1 cellular context compared by ENCODE assay signal in the genomic region with DNA sequence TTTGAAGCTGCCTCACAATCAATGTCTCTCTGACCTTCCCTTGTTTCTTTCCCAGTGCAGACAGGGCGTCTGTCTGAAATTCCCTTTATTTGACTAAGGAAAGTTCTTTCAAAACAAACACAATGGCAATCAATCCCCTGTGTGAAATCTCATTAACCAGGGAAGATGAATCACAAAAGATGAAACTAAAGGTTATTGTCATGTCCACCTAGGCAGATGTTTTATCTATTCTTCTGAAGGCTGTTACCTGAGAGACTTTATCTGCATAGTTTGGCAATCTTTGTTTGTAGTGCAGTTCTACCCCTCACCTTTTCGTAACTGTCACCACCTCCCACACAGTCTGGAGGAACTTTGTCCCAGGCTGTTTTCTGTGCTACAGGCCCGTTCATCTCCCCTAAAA.
TF ChIP-seq lines count a peak whose summit lies in the region.

No MANE protein-coding gene starts in this region.

TF ChIP-seq in H1, 55 proteins besides CTCF, POLR2A, EP300 and RAD21 (continued from another document):
- TF ChIP-seq, protein P1, sequence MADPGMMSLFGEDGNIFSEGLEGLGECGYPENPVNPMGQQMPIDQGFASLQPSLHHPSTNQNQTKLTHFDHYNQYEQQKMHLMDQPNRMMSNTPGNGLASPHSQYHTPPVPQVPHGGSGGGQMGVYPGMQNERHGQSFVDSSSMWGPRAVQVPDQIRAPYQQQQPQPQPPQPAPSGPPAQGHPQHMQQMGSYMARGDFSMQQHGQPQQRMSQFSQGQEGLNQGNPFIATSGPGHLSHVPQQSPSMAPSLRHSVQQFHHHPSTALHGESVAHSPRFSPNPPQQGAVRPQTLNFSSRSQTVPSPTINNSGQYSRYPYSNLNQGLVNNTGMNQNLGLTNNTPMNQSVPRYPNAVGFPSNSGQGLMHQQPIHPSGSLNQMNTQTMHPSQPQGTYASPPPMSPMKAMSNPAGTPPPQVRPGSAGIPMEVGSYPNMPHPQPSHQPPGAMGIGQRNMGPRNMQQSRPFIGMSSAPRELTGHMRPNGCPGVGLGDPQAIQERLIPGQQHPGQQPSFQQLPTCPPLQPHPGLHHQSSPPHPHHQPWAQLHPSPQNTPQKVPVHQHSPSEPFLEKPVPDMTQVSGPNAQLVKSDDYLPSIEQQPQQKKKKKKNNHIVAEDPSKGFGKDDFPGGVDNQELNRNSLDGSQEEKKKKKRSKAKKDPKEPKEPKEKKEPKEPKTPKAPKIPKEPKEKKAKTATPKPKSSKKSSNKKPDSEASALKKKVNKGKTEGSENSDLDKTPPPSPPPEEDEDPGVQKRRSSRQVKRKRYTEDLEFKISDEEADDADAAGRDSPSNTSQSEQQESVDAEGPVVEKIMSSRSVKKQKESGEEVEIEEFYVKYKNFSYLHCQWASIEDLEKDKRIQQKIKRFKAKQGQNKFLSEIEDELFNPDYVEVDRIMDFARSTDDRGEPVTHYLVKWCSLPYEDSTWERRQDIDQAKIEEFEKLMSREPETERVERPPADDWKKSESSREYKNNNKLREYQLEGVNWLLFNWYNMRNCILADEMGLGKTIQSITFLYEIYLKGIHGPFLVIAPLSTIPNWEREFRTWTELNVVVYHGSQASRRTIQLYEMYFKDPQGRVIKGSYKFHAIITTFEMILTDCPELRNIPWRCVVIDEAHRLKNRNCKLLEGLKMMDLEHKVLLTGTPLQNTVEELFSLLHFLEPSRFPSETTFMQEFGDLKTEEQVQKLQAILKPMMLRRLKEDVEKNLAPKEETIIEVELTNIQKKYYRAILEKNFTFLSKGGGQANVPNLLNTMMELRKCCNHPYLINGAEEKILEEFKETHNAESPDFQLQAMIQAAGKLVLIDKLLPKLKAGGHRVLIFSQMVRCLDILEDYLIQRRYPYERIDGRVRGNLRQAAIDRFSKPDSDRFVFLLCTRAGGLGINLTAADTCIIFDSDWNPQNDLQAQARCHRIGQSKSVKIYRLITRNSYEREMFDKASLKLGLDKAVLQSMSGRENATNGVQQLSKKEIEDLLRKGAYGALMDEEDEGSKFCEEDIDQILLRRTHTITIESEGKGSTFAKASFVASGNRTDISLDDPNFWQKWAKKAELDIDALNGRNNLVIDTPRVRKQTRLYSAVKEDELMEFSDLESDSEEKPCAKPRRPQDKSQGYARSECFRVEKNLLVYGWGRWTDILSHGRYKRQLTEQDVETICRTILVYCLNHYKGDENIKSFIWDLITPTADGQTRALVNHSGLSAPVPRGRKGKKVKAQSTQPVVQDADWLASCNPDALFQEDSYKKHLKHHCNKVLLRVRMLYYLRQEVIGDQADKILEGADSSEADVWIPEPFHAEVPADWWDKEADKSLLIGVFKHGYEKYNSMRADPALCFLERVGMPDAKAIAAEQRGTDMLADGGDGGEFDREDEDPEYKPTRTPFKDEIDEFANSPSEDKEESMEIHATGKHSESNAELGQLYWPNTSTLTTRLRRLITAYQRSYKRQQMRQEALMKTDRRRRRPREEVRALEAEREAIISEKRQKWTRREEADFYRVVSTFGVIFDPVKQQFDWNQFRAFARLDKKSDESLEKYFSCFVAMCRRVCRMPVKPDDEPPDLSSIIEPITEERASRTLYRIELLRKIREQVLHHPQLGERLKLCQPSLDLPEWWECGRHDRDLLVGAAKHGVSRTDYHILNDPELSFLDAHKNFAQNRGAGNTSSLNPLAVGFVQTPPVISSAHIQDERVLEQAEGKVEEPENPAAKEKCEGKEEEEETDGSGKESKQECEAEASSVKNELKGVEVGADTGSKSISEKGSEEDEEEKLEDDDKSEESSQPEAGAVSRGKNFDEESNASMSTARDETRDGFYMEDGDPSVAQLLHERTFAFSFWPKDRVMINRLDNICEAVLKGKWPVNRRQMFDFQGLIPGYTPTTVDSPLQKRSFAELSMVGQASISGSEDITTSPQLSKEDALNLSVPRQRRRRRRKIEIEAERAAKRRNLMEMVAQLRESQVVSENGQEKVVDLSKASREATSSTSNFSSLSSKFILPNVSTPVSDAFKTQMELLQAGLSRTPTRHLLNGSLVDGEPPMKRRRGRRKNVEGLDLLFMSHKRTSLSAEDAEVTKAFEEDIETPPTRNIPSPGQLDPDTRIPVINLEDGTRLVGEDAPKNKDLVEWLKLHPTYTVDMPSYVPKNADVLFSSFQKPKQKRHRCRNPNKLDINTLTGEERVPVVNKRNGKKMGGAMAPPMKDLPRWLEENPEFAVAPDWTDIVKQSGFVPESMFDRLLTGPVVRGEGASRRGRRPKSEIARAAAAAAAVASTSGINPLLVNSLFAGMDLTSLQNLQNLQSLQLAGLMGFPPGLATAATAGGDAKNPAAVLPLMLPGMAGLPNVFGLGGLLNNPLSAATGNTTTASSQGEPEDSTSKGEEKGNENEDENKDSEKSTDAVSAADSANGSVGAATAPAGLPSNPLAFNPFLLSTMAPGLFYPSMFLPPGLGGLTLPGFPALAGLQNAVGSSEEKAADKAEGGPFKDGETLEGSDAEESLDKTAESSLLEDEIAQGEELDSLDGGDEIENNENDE (IDR thresholded peaks at IDR 0.05; ENCODE audit: insufficient replicate concordance, low read length), result peak; percentile 96
- TF ChIP-seq, protein P2, sequence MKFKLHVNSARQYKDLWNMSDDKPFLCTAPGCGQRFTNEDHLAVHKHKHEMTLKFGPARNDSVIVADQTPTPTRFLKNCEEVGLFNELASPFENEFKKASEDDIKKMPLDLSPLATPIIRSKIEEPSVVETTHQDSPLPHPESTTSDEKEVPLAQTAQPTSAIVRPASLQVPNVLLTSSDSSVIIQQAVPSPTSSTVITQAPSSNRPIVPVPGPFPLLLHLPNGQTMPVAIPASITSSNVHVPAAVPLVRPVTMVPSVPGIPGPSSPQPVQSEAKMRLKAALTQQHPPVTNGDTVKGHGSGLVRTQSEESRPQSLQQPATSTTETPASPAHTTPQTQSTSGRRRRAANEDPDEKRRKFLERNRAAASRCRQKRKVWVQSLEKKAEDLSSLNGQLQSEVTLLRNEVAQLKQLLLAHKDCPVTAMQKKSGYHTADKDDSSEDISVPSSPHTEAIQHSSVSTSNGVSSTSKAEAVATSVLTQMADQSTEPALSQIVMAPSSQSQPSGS (IDR thresholded peaks at IDR 0.05; ENCODE audit: low read length), result 0 out of 2 replicates have a peak, but pooled peaks have one; percentile 67
- TF ChIP-seq SIX5 (IDR thresholded peaks at IDR 0.05; ENCODE audit: low read depth, low read length) (peak; percentile 49; the same call in 1 of the 2 replicates), HDAC2 (IDR thresholded peaks at IDR 0.05; ENCODE audit: borderline replicate concordance in 1 of 2, low read depth in 2 of 2, low read length in 2 of 2) (peak; percentile 22 to 38; a peak in 2 of 4 replicates), CEBPB (IDR thresholded peaks at IDR 0.05; ENCODE audit: low read depth, low read length) (peak; percentile 92), GABPA (IDR thresholded peaks at IDR 0.05; ENCODE audit: borderline replicate concordance, insufficient read depth, low read length) (no peak), NANOG (IDR thresholded peaks at IDR 0.05; ENCODE audit: insufficient read depth, low read depth, low read length, poor library complexity, severe bottlenecking) (peak; percentile 98), EZH2 (IDR thresholded peaks at IDR 0.05; ENCODE audit: low read depth, low read length, severe bottlenecking) (no peak), POU5F1 (IDR thresholded peaks at IDR 0.05; ENCODE audit: low read depth, low read length) (peak; percentile 98), TCF12 (IDR thresholded peaks at IDR 0.05; ENCODE audit: low read depth, low read length) (peak; percentile 87), JUND (IDR thresholded peaks at IDR 0.05; ENCODE audit: low read length) (no peak), BCL11A (IDR thresholded peaks at IDR 0.05; ENCODE audit: low read depth in 2 of 2, low read length in 2 of 2) (peak; percentile 96 to 99)
